ENCODE assay signal across 22 cellular contexts in genomic region chr19:9342610-9343304, GRCh38. TPM values are rescaled to one million over a fixed set of nuclear protein-coding genes. Genes with fewer than 3 reads are reported as not detected.
DNase-seq lines count a peak whose midpoint lies in the region; ATAC-seq, FAIRE-seq and TF ChIP-seq lines count a peak whose summit lies in the region.
"Had no signal": no experiment of that assay in that cellular context is flagged by ENCODE, and none has a peak within 500 bp of the region (broad histone marks: within the 10 kb centered on the region; RNA-seq: fewer than 3 reads in every experiment).

No MANE protein-coding gene starts in this region.

- POLR2A ChIA-PET in A549 (lab: Yijun Ruan, JAX) = no interaction called here

- CTCF ChIA-PET in A549 (lab: Yijun Ruan, JAX) = no interaction called here

- TF ChIP-seq POLR2A in A549 (IDR thresholded peaks at IDR 0.05; ENCODE audit: low read length) (no peak), esophagus muscularis mucosa (IDR thresholded peaks at IDR 0.05; ENCODE audit: low read depth) (no peak)

- H3K79me2 ChIP-seq in GM23248 (ENCODE audit: insufficient read depth) = 0 out of 2 replicates have a peak, but pooled peaks cover 8% of the 10 kb centered on the region

- H3K27ac ChIP-seq in A549 = no peak overlapping the region
- no peak overlapping the region for H3K27ac ChIP-seq in GM23248
- no peak overlapping the region for H3K27ac ChIP-seq in kidney (ENCODE audit: low read depth in 2 of 2, low read length in 2 of 2)
- H3K27ac ChIP-seq in esophagus muscularis mucosa (replicated peaks in 1 of 4) = no peak overlapping the region
- H3K27ac ChIP-seq: brain microvascular endothelial cell, neural progenitor cell had no signal

- peak in 1 of 2 experiments; percentile 13 for DNase-seq in A549 (ENCODE audit: low read depth in 1 of 2, low spot score in 1 of 2)
- peak; percentile 2 for DNase-seq in GM23248
- DNase-seq in astrocyte of the hippocampus (ENCODE audit: low read depth, low spot score) = peak; percentile 5
- no peak for DNase-seq in kidney
- no peak for DNase-seq in NCI-H510A treated with DMSO at 0.1 percent for 48 hours (lab: John Stamatoyannopoulos, UW)
- no peak for DNase-seq in esophagus muscularis mucosa (ENCODE audit: extremely low spot score)
- DNase-seq in activated CD4-positive, alpha-beta T cell treated with anti-CD3 and anti-CD28 coated beads for 48 hours = no peak
- no peak for DNase-seq in SKM-1 (lab: John Stamatoyannopoulos, UW; ENCODE audit: unreplicated experiment)
- DNase-seq: activated B cell treated with CpG ODN at 0.5 μM for 24 hours; activated CD4-positive, alpha-beta memory T cell treated with anti-CD3 and anti-CD28 coated beads, Interleukin-2, amount 10 ng/mL, durations not matched to agents 7 days and 5 days; activated naive CD4-positive, alpha-beta T cell treated with anti-CD3 and anti-CD28 coated beads, Interleukin-2, amount 50 U/mL, for 16 hours; brain microvascular endothelial cell; CD4-positive, alpha-beta memory T cell; H7; left cardiac atrium; NCI-H1930; NCI-H446 treated with DMSO at 0.1 percent for 48 hours; NK-92 treated with Interleukin-12 subunit alpha and Interleukin-12 subunit beta, amount 100 ng/mL, for 24 hours; RPMI8226; T-helper 9 cell had no signal

- H3K9ac ChIP-seq in GM23248 = no peak overlapping the region
- H3K9ac ChIP-seq in kidney (ENCODE audit: low read length in 2 of 2) = no peak overlapping the region
- H3K9ac ChIP-seq: neural progenitor cell had no signal

- H3K9me2 ChIP-seq in GM23248 (ENCODE audit: insufficient read depth) = no peaks in the 10 kb centered on the region

- TF ChIP-seq EP300 in A549 (IDR thresholded peaks at IDR 0.05) (no peak), esophagus muscularis mucosa (IDR thresholded peaks at IDR 0.05) (no peak)

- H3K4me3 ChIP-seq in A549 = no peak overlapping the region
- H3K4me3 ChIP-seq in GM23248 = no peak overlapping the region
- H3K4me3 ChIP-seq in kidney (ENCODE audit: low read length in 2 of 2) = peak overlapping the region; percentile 25 to 33
- no peak overlapping the region for H3K4me3 ChIP-seq in esophagus muscularis mucosa
- H3K4me3 ChIP-seq: neural progenitor cell had no signal

- H4K20me1 ChIP-seq in GM23248 (ENCODE audit: insufficient read depth) = no peaks in the 10 kb centered on the region

- no peak for TF ChIP-seq RAD21 in A549 (conservative IDR thresholded peaks at IDR 0.05 in 1 of 2, IDR thresholded peaks at IDR 0.05 in 1 of 2)

- no peak overlapping the region for H3K4me2 ChIP-seq in A549
- H3K4me2 ChIP-seq in GM23248 (ENCODE audit: unreplicated experiment) = no peak overlapping the region
- H3K4me2 ChIP-seq: neural progenitor cell had no signal

- no peak for TF ChIP-seq CTCF in A549 (IDR thresholded peaks at IDR 0.05)
- TF ChIP-seq CTCF in kidney (IDR thresholded peaks at IDR 0.05; ENCODE audit: borderline replicate concordance, extremely low read depth, insufficient read depth) = no peak
- TF ChIP-seq CTCF in esophagus muscularis mucosa (IDR thresholded peaks at IDR 0.05) = no peak

- no peak overlapping the region for H2AFZ ChIP-seq in GM23248
- H2AFZ ChIP-seq: neural progenitor cell had no signal

- H3K9me3 ChIP-seq in A549 (peaks cover 85% of the 10 kb centered on the region), GM23248 (ENCODE audit: low read depth) (peaks cover 38% of the 10 kb centered on the region), kidney (ENCODE audit: control insufficient read depth in 1 of 2, low read length in 2 of 2) (peaks cover 67 to 88% of the 10 kb centered on the region in 2 donors), esophagus muscularis mucosa (peaks cover 29 to 100% (median 97%) of the 10 kb centered on the region in 4 donors)

- in situ Hi-C loops in GM23248 (cut with MboI) = no loop called here

- H3K27me3 ChIP-seq in GM23248 (replicated peaks; ENCODE audit: insufficient read depth) = no peaks in the 10 kb centered on the region
- H3K27me3 ChIP-seq in esophagus muscularis mucosa = no peaks in the 10 kb centered on the region
- H3K27me3 ChIP-seq: brain microvascular endothelial cell, neural progenitor cell had no signal

- 84% methylated on average over 6 of the region's 6 CpGs for WGBS in A549 (ENCODE audit: missing lambda C conversion rate)
- 93 to 96% methylated on average over 6 of the region's 6 CpGs for WGBS in GM23248 (ENCODE audit: low coverage in 1 of 2, low lambda C conversion rate in 2 of 2, missing lambda C conversion rate in 2 of 2), 2 experiments
- 97% methylated on average over 6 of the region's 6 CpGs for WGBS in esophagus muscularis mucosa

- peaks cover 14% of the 10 kb centered on the region for H3F3A ChIP-seq in GM23248 (ENCODE audit: insufficient read depth)

- H3K36me3 ChIP-seq in GM23248 (ENCODE audit: low read depth) (peaks cover 63% of the 10 kb centered on the region), kidney (ENCODE audit: control insufficient read depth in 1 of 2, insufficient read depth in 2 of 2, low read length in 2 of 2) (peaks cover 32 to 56% of the 10 kb centered on the region in 2 donors), esophagus muscularis mucosa (peaks cover 66 to 81% (median 68%) of the 10 kb centered on the region in 4 donors)

- intact Hi-C loops in kidney (cut with DNase I) = no loop called here
- intact Hi-C loops in esophagus muscularis mucosa (cut with DNase I) = no loop called here

- H3K4me1 ChIP-seq in A549 (no peaks in the 10 kb centered on the region), GM23248 (ENCODE audit: insufficient read depth) (no peaks in the 10 kb centered on the region), kidney (ENCODE audit: control insufficient read depth in 1 of 2, insufficient read depth in 1 of 2, low read depth in 1 of 2, low read length in 2 of 2) (no peaks in the 10 kb centered on the region), esophagus muscularis mucosa (no peaks in the 10 kb centered on the region)
- H3K4me1 ChIP-seq: neural progenitor cell had no signal

- ATAC-seq in A549 = no peak
- ATAC-seq: left cardiac atrium, SK-N-SH treated with all-trans-retinoic acid at 6 μM for 48 hours had no signal

- no peak for FAIRE-seq in A549 (lab: Jason Lieb, UNC)
- no peak for FAIRE-seq in kidney (lab: Jason Lieb, UNC)

TF ChIP-seq in A549, 52 proteins besides CTCF, POLR2A, EP300 and RAD21:
- TF ChIP-seq CEBPB (IDR thresholded peaks at IDR 0.05) = no peak
- TF ChIP-seq GATA3 (IDR thresholded peaks at IDR 0.05; ENCODE audit: borderline replicate concordance) = 0 out of 2 replicates have a peak, but pooled peaks have one; percentile 12

RNA-seq across cellular contexts. Expression of gene ZNF559, which starts 18.8 kb away (rescaled TPM):
- 14.6 and 16.2 TPM in 2 replicates for polyA plus RNA-seq in A549 (2011; rRNA removed)
- 3.4 and 4.0 TPM in 2 replicates for polyA plus RNA-seq in A549 (2012; cell fraction: cytosol; rRNA removed)
- 2.0 and 3.0 TPM in 2 replicates for polyA plus RNA-seq in A549 (2012; cell fraction: nucleus; rRNA removed)
- 4.6 to 5.2 TPM (median 5.0 TPM) in 3 replicates for polyA plus RNA-seq in A549 (2017; fragmentation: RNase III; extraction: RNeasy Plus Mini Kit Qiagen cat#74134 plus additional on column Dnase treatment)
- 2.0 and 3.6 TPM in 2 replicates for polyA minus RNA-seq in A549 (2011; rRNA and poly(A)+ RNA removed)
- total RNA-seq in GM23248 (2014; rRNA removed; shearing (Covaris generic)) = 6.7 and 8.1 TPM in 2 replicates
- 9.5 and 13.4 TPM in 2 replicates for polyA plus RNA-seq in GM23248 (2016; fragmentation: Nextera tagmentation; extraction: Ambion mirVana)
- total RNA-seq in kidney = 28.5 TPM
- 19.5 TPM for polyA plus RNA-seq in kidney (ENCODE audit: insufficient read depth, low read depth, low replicate concordance)
- 10 to 100 TPM in 3 of 4 donors, 1 to 10 TPM in 1; 8.8 to 18.9 (median 18.6) TPM for total RNA-seq in esophagus muscularis mucosa

RNA-seq across cellular contexts. Expression of gene ZNF177, which starts 20.1 kb away (rescaled TPM):
- 2.6 and 2.7 TPM in 2 replicates for polyA plus RNA-seq in A549 (2011; rRNA removed)
- polyA plus RNA-seq in A549 (2012; cell fraction: cytosol; rRNA removed) = 0.28 and 0.32 TPM in 2 replicates
- polyA plus RNA-seq in A549 (2012; cell fraction: nucleus; rRNA removed) = 0.31 and 0.42 TPM in 2 replicates
- polyA plus RNA-seq in A549 (2017; fragmentation: RNase III; extraction: RNeasy Plus Mini Kit Qiagen cat#74134 plus additional on column Dnase treatment) = 0.46 to 0.72 TPM (median 0.49 TPM) in 3 replicates
- 0.37 and 0.44 TPM in 2 replicates for polyA minus RNA-seq in A549 (2011; rRNA and poly(A)+ RNA removed)
- total RNA-seq in GM23248 (2014; rRNA removed; shearing (Covaris generic)) = 1.8 and 3.2 TPM in 2 replicates
- polyA plus RNA-seq in GM23248 (2016; fragmentation: Nextera tagmentation; extraction: Ambion mirVana) = 0.61 and 1.2 TPM in 2 replicates
- total RNA-seq in kidney = 1.8 TPM
- 5.7 TPM for polyA plus RNA-seq in kidney (ENCODE audit: insufficient read depth, low read depth, low replicate concordance)
- total RNA-seq in esophagus muscularis mucosa = 1 to 10 TPM; 2.1 to 4.5 (median 3.0) TPM

RNA-seq across cellular contexts. Expression of gene ZNF699, which starts 33.1 kb away (rescaled TPM):
- polyA plus RNA-seq in A549 (2011; rRNA removed) = 1.6 and 2.5 TPM in 2 replicates
- polyA plus RNA-seq in A549 (2012; cell fraction: cytosol; rRNA removed) = 0.32 and 0.33 TPM in 2 replicates
- polyA plus RNA-seq in A549 (2012; cell fraction: nucleus; rRNA removed) = 0.37 and 0.68 TPM in 2 replicates
- 1.1 to 1.6 TPM (median 1.1 TPM) in 3 replicates for polyA plus RNA-seq in A549 (2017; fragmentation: RNase III; extraction: RNeasy Plus Mini Kit Qiagen cat#74134 plus additional on column Dnase treatment)
- polyA minus RNA-seq in A549 (2011; rRNA and poly(A)+ RNA removed) = 1.9 and 2.5 TPM in 2 replicates
- total RNA-seq in GM23248 (2014; rRNA removed; shearing (Covaris generic)) = 3.9 and 12.4 TPM in 2 replicates
- 3.2 and 3.7 TPM in 2 replicates for polyA plus RNA-seq in GM23248 (2016; fragmentation: Nextera tagmentation; extraction: Ambion mirVana)
- 11.4 TPM for total RNA-seq in kidney
- 0.69 TPM for polyA plus RNA-seq in kidney (ENCODE audit: insufficient read depth, low read depth, low replicate concordance)
- 10 to 100 TPM; 14.2 to 19.1 (median 14.8) TPM for total RNA-seq in esophagus muscularis mucosa

Comparison
In these comparisons a context has a peak if more than half of its experiments do, and no peak if none do; other contexts are left out.
1. DNase-seq: peak in GM23248 (single experiment) and astrocyte of the hippocampus (single experiment); none in kidney (single experiment), NCI-H510A treated with DMSO at 0.1 percent for 48 hours (single experiment), esophagus muscularis mucosa (single experiment), activated CD4-positive, alpha-beta T cell treated with anti-CD3 and anti-CD28 coated beads for 48 hours (single experiment) and SKM-1 (single experiment).
2. H3K4me3 ChIP-seq: peak in kidney (2 of 2); none in A549 (single experiment), GM23248 (single experiment) and esophagus muscularis mucosa (0 of 4).